In genomic region chr9:90773593-90773992, GRCh38 we compare ENCODE assay signal across 7 cellular contexts. TPM values are rescaled to one million over a fixed set of nuclear protein-coding genes. Genes with fewer than 3 reads are reported as not detected.
DNase-seq lines count a peak whose midpoint lies in the region; ATAC-seq, FAIRE-seq and TF ChIP-seq lines count a peak whose summit lies in the region.

No MANE protein-coding gene starts in this region.

- TF ChIP-seq CTCF in GM10266 (IDR thresholded peaks at IDR 0.05; ENCODE audit: control insufficient read depth, insufficient read depth, low read depth, missing control alignments): peak; percentile 34
- peak; percentile 81 for TF ChIP-seq CTCF in LNCaP clone FGC (IDR thresholded peaks at IDR 0.05; ENCODE audit: control insufficient read depth, extremely low read depth, insufficient read depth)
- TF ChIP-seq CTCF in mammary epithelial cell (conservative IDR thresholded peaks at IDR 0.05 in 1 of 2, IDR thresholded peaks at IDR 0.05 in 1 of 2; ENCODE audit: extremely low read depth in 1 of 2, insufficient read depth in 1 of 2, low read depth in 1 of 2, low read length in 2 of 2): peak; percentile 47 to 61
- peak; percentile 6 for TF ChIP-seq CTCF in osteoblast (IDR thresholded peaks at IDR 0.05; ENCODE audit: extremely low read depth, low read depth, low read length)

- H4K20me1 ChIP-seq in mammary epithelial cell (ENCODE audit: insufficient read depth, low read length) (no peaks in the 10 kb centered on the region), osteoblast (ENCODE audit: insufficient read depth, low read length) (no peaks in the 10 kb centered on the region)

- BruUV-seq in mammary epithelial cell (replicated peaks; lab: Mats Ljungman, UMichigan): no TSS peak

- H3K4me3 ChIP-seq in LNCaP clone FGC (ENCODE audit: low read depth, low read length) (no peak overlapping the region), mammary epithelial cell (replicated peaks in 1 of 3; ENCODE audit: insufficient read depth in 1 of 3, low read depth in 2 of 3, low read length in 3 of 3) (no peak overlapping the region), osteoblast (ENCODE audit: insufficient read depth, low read length) (no peak overlapping the region)

- intact Hi-C loops in mammary epithelial cell (cut with micrococcal nuclease): loop anchor here (1.0 to 5.0 kb wide), 3 partner anchors 99 to 631 kb away; no protein-coding TSS in a partner anchor

- dilution Hi-C loops in mammary epithelial cell (cut with HindIII; ENCODE audit: low sequenced_read_pairs): no loop called here

- DNase-seq in GM10266 (ENCODE audit: extremely low spot score): peak; percentile 36
- DNase-seq in LNCaP clone FGC (ENCODE audit: low read depth): no peak
- peak; percentile 9 for DNase-seq in mammary epithelial cell
- no peak for DNase-seq in osteoblast (ENCODE audit: insufficient read length, low spot score, missing footprints)
- DNase-seq in activated T-cell treated with anti-CD3 and anti-CD28 coated beads for 4 hours: no peak
- DNase-seq in GM19239 (ENCODE audit: insufficient read length, low spot score): no peak

- no peaks in the 10 kb centered on the region for H3K36me3 ChIP-seq in mammary epithelial cell (ENCODE audit: insufficient read depth, low read length)
- no peaks in the 10 kb centered on the region for H3K36me3 ChIP-seq in osteoblast (ENCODE audit: insufficient read depth, low read length)

- H3K9ac ChIP-seq in mammary epithelial cell (ENCODE audit: insufficient read depth, low read length): no peak overlapping the region

- H3K4me1 ChIP-seq in mammary epithelial cell (ENCODE audit: insufficient read depth, low read length): peaks cover 3% of the 10 kb centered on the region
- H3K4me1 ChIP-seq in osteoblast (ENCODE audit: insufficient read depth, low read length): no peaks in the 10 kb centered on the region

- H3K4me2 ChIP-seq in mammary epithelial cell (ENCODE audit: insufficient read depth, low read depth, low read length) (no peak overlapping the region), osteoblast (ENCODE audit: insufficient read depth, low read length) (no peak overlapping the region)

- CTCF ChIA-PET in mammary epithelial cell (lab: Charles Lee; ENCODE audit: low non-redundant PET): no interaction called here

- H3K79me2 ChIP-seq in mammary epithelial cell (ENCODE audit: insufficient read depth, low read length): no peaks in the 10 kb centered on the region
- H3K79me2 ChIP-seq in osteoblast (ENCODE audit: insufficient read depth, low read length): no peaks in the 10 kb centered on the region

- no peaks in the 10 kb centered on the region for H3K27me3 ChIP-seq in mammary epithelial cell (ENCODE audit: insufficient read depth, low read length)
- H3K27me3 ChIP-seq in osteoblast (ENCODE audit: insufficient read depth, low read length): no peaks in the 10 kb centered on the region

- in situ Hi-C loops in mammary epithelial cell (cut with MboI; ENCODE audit: low sequenced_read_pairs in 2 of 2): loop anchor here (25.0 kb wide), 3 partner anchors 111 to 1186 kb away; no protein-coding TSS in a partner anchor

- H3K27ac ChIP-seq in mammary epithelial cell (ENCODE audit: insufficient read depth, low read depth, low read length) (no peak overlapping the region), osteoblast (ENCODE audit: low read depth, low read length) (no peak overlapping the region)

- H2AFZ ChIP-seq in mammary epithelial cell (ENCODE audit: low read depth, low read length) (no peak overlapping the region), osteoblast (ENCODE audit: low read length) (no peak overlapping the region)

- FAIRE-seq in GM19239 (lab: Jason Lieb, UNC): no peak

- 100% methylated on average over 1 of the region's 1 CpG for WGBS in mammary epithelial cell (ENCODE audit: low coverage, missing lambda C conversion rate)

- ATAC-seq in GM18907 (IDR thresholded peaks at IDR 0.05; ENCODE audit: unreplicated experiment): no peak

- H3K9me3 ChIP-seq in mammary epithelial cell (replicated peaks; ENCODE audit: insufficient read depth, low read length) (no peaks in the 10 kb centered on the region), osteoblast (ENCODE audit: low read depth, low read length) (no peaks in the 10 kb centered on the region)

RNA-seq across cellular contexts. Expression of gene SYK, which starts 28.0 kb away (rescaled TPM):
- total RNA-seq in mammary epithelial cell (10 to 100 TPM in 1 of 2 donors, 1 to 10 TPM in 1; 1.7 to 10.6 TPM), osteoblast (not detected in 2 replicates)
- polyA plus RNA-seq in mammary epithelial cell: 4.1 TPM
- 11.2 TPM for polyA minus RNA-seq in mammary epithelial cell

Comparison
In these comparisons a context has a peak if more than half of its experiments do, and no peak if none do; other contexts are left out.
1. DNase-seq: peak in GM10266 (single experiment) and mammary epithelial cell (single experiment); none in LNCaP clone FGC (single experiment), osteoblast (single experiment), activated T-cell treated with anti-CD3 and anti-CD28 coated beads for 4 hours (single experiment) and GM19239 (single experiment).
2. CTCF ChIP-seq: peak in every context shown above with its lines; median percentile 81 in LNCaP clone FGC; 54 in mammary epithelial cell; 34 in GM10266; 6 in osteoblast.